24 cellular contexts compared by ENCODE assay signal in the genomic region with DNA sequence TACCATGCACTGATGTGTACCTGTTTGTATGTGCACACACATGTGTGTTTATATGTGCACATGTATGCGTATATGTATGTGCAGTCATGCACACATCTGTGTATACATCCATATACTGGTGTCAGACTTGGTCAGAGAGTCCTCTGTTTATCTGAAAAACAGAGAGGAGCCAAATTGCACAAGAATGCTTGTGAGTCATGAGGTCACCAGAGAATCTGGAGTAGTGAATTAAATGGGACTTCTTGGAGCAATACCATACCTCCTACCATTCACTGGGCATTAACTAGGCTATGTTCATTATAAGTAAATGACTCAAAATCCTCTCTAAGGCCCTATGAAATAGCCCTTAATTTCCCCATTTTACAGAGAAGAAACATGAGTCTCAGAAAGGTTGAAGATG.
DNase-seq lines count a peak whose midpoint lies in the region; ATAC-seq and TF ChIP-seq lines count a peak whose summit lies in the region.
"Had no signal": no experiment of that assay in that cellular context is flagged by ENCODE, and none has a peak within 500 bp of the region (broad histone marks: within the 10 kb centered on the region; RNA-seq: fewer than 3 reads in every experiment).

No MANE protein-coding gene starts in this region.

- H2AFZ ChIP-seq in Karpas-422 (ENCODE audit: low read length), result no peak overlapping the region

- TF ChIP-seq CTCF in MCF 10A (IDR thresholded peaks at IDR 0.05; ENCODE audit: unreplicated experiment), result no peak
- no peak for TF ChIP-seq CTCF in breast epithelium (IDR thresholded peaks at IDR 0.05)
- TF ChIP-seq CTCF in choroid plexus epithelial cell (conservative IDR thresholded peaks at IDR 0.05; ENCODE audit: low read depth, low read length), result no peak

- POLR2A ChIA-PET in MCF 10A (lab: Yijun Ruan, JAX) (no interaction called here), T-cell (lab: Charles Lee) (no interaction called here)

- DNase-seq in MCF 10A (ENCODE audit: unreplicated experiment), result peak; percentile 62
- no peak for DNase-seq in breast epithelium (ENCODE audit: low spot score in 2 of 2)
- peak; percentile 63 for DNase-seq in choroid plexus epithelial cell (ENCODE audit: low read depth)
- peak; percentile 3 for DNase-seq in kidney tubule cell (ENCODE audit: low spot score)
- DNase-seq in T-cell, result no peak
- DNase-seq in Karpas-422, result no peak
- DNase-seq in putamen (ENCODE audit: low spot score), result no peak
- DNase-seq: 8988T; activated CD8-positive, alpha-beta memory T cell treated with anti-CD3 and anti-CD28 coated beads, Interleukin-2, amount 50 U/mL, for 48 hours; BE2C; caudate nucleus; kidney glomerular epithelial cell; NCI-H1694 treated with DMSO at 0.1 percent for 48 hours; NCI-H526 treated with DMSO at 0.1 percent for 48 hours; RPMI8226; spleen; stimulated activated CD4-positive, alpha-beta T cell treated with anti-CD3 and anti-CD28 coated beads, Interleukin-4, amount 100 ng/mL, for 24 hours; stimulated activated naive CD8-positive, alpha-beta T cell treated with anti-CD3 and anti-CD28 coated beads, Interleukin-15, Interleukin-2, amounts not matched to agents 100 U/mL and 50 U/mL, for 24 hours; tibial artery had no signal

- H3K27ac ChIP-seq in breast epithelium (no peak overlapping the region), Karpas-422 (ENCODE audit: low read length) (no peak overlapping the region)
- H3K27ac ChIP-seq: HL-60, neutrophil, SK-N-MC, tibial artery had no signal

- TF ChIP-seq POLR2A in breast epithelium (IDR thresholded peaks at IDR 0.05), result no peak

- H3K4me3 Mint-ChIP-seq in MCF 10A (ENCODE audit: unreplicated experiment) (no peak overlapping the region), T-cell (no peak overlapping the region)
- H3K4me3 Mint-ChIP-seq: memory B cell had no signal

- no peaks in the 10 kb centered on the region for H4K20me1 ChIP-seq in Karpas-422 (ENCODE audit: insufficient read depth, low read depth, low read length)

- H3K79me2 ChIP-seq in Karpas-422 (ENCODE audit: low read length), result no peaks in the 10 kb centered on the region

- H3K9me3 ChIP-seq in breast epithelium (no peaks in the 10 kb centered on the region), Karpas-422 (ENCODE audit: low read length) (no peaks in the 10 kb centered on the region)
- H3K9me3 ChIP-seq: BE2C, neutrophil, spleen, tibial artery had no signal

- CTCF ChIA-PET in MCF 10A (lab: Yijun Ruan, JAX), result no interaction called here
- CTCF ChIA-PET in T-cell (lab: Charles Lee), result no interaction called here

- BruUV-seq in MCF 10A (replicated peaks; lab: Mats Ljungman, UMichigan), result no TSS peak

- no peaks in the 10 kb centered on the region for H3K36me3 Mint-ChIP-seq in MCF 10A (ENCODE audit: insufficient read depth, unreplicated experiment)
- H3K36me3 Mint-ChIP-seq in T-cell, result no peaks in the 10 kb centered on the region
- H3K36me3 Mint-ChIP-seq: memory B cell had no signal

- H3K9me2 ChIP-seq in Karpas-422 (replicated peaks; ENCODE audit: insufficient read depth, low read length), result no peaks in the 10 kb centered on the region

- H3K4me3 ChIP-seq in breast epithelium, result no peak overlapping the region
- no peak overlapping the region for H3K4me3 ChIP-seq in choroid plexus epithelial cell (ENCODE audit: low read depth, low read length)
- no peak overlapping the region for H3K4me3 ChIP-seq in Karpas-422 (ENCODE audit: low read length)
- H3K4me3 ChIP-seq: SK-N-MC, spleen, tibial artery had no signal

- H3K27me3 ChIP-seq in breast epithelium (no peaks in the 10 kb centered on the region), Karpas-422 (ENCODE audit: low read length) (no peaks in the 10 kb centered on the region)
- H3K27me3 ChIP-seq: BE2C, neutrophil, spleen, tibial artery had no signal

- ATAC-seq in T-cell (replicated peaks in 1 of 4), result no peak
- ATAC-seq in GM21825 (IDR thresholded peaks at IDR 0.05; ENCODE audit: unreplicated experiment), result no peak
- ATAC-seq: stimulated activated naive CD8-positive, alpha-beta T cell treated with anti-CD3 and anti-CD28 coated beads, Interleukin-15, Interleukin-2, amounts not matched to agents 100 U/mL and 50 U/mL, for 24 hours had no signal

- peaks cover 16% of the 10 kb centered on the region for H3K27me3 Mint-ChIP-seq in MCF 10A (ENCODE audit: insufficient read depth, unreplicated experiment)
- H3K27me3 Mint-ChIP-seq in T-cell, result no peaks in the 10 kb centered on the region
- H3K27me3 Mint-ChIP-seq: memory B cell had no signal

- H3K4me1 ChIP-seq in breast epithelium (no peaks in the 10 kb centered on the region), Karpas-422 (ENCODE audit: low read length) (no peaks in the 10 kb centered on the region)
- H3K4me1 ChIP-seq: BE2C had no signal

- H3K4me1 Mint-ChIP-seq in MCF 10A (ENCODE audit: insufficient read depth, unreplicated experiment), result no peaks in the 10 kb centered on the region
- no peaks in the 10 kb centered on the region for H3K4me1 Mint-ChIP-seq in T-cell
- H3K4me1 Mint-ChIP-seq: memory B cell had no signal

- intact Hi-C loops in MCF 10A (cut with micrococcal nuclease) (no loop called here), breast epithelium (cut with DNase I; ENCODE audit: low total_unique reads) (no loop called here)

- H3K9ac ChIP-seq in Karpas-422 (ENCODE audit: low read length), result no peak overlapping the region

- H3K36me3 ChIP-seq in breast epithelium (no peaks in the 10 kb centered on the region), Karpas-422 (ENCODE audit: insufficient read depth, low read length) (no peaks in the 10 kb centered on the region)
- H3K36me3 ChIP-seq: BE2C, neutrophil, spleen, tibial artery had no signal

- H3K4me2 ChIP-seq in Karpas-422 (ENCODE audit: low read depth, low read length, poor library complexity, severe bottlenecking), result no peak overlapping the region

- H3K9me3 Mint-ChIP-seq in MCF 10A (ENCODE audit: unreplicated experiment), result no peaks in the 10 kb centered on the region
- peaks cover 0 to 6% (median 5%) of the 10 kb centered on the region in 3 donors for H3K9me3 Mint-ChIP-seq in T-cell
- H3K9me3 Mint-ChIP-seq: memory B cell had no signal

- no peak overlapping the region for H3K27ac Mint-ChIP-seq in MCF 10A (ENCODE audit: low read depth, unreplicated experiment)
- H3K27ac Mint-ChIP-seq in T-cell, result no peak overlapping the region
- H3K27ac Mint-ChIP-seq: memory B cell had no signal

Comparison
In these comparisons a context has a peak if more than half of its experiments do, and no peak if none do; other contexts are left out.
1. DNase-seq: peak in MCF 10A (single experiment), choroid plexus epithelial cell (single experiment) and kidney tubule cell (single experiment); none in breast epithelium (0 of 2), T-cell (0 of 34), Karpas-422 (single experiment) and putamen (single experiment).